26 cellular contexts compared by ENCODE assay signal in genomic region chr5:34834794-34835089, GRCh38. TPM values are rescaled to one million over a fixed set of nuclear protein-coding genes. Genes with fewer than 3 reads are reported as not detected.
"Had no signal": no experiment of that assay in that cellular context is flagged by ENCODE, and none has a peak within 500 bp of the region (broad histone marks: within the 10 kb centered on the region; RNA-seq: fewer than 3 reads in every experiment).

No MANE protein-coding gene starts in this region.

- H3K9me3 ChIP-seq: lower lobe of right lung, pancreas, prostate gland, stomach, thoracic aorta, tibial artery, upper lobe of left lung, vagina had no signal

- H3K36me3 ChIP-seq: prostate gland had no signal

- FAIRE-seq: keratinocyte, pancreas had no signal

- H3K4me1 ChIP-seq: prostate gland had no signal

- H3K27me3 ChIP-seq: pancreas, stomach, tibial artery, upper lobe of left lung, vagina had no signal

- H3K27ac ChIP-seq: lower lobe of right lung, pancreas, prostate gland, thoracic aorta, vagina had no signal

- ATAC-seq: left lobe of liver; naive thymus-derived CD8-positive, alpha-beta T cell; pancreas; stimulated activated naive B cell treated with anti-CD40 and anti-IgM and Interleukin-4, amounts not matched to agents 10 μg/mL and 1 μg/mL and 100 μg/mL, for 72 hours; stimulated activated naive CD8-positive, alpha-beta T cell treated with anti-CD3 and anti-CD28 coated beads, Interleukin-15, Interleukin-2, amounts not matched to agents 100 U/mL and 50 U/mL, for 24 hours had no signal

- DNase-seq: kidney glomerular epithelial cell; left cardiac atrium; lower lobe of right lung; mammary epithelial cell; naive thymus-derived CD8-positive, alpha-beta T cell; nucleus accumbens; pancreas; posterior cingulate gyrus; retina; right cardiac atrium; stimulated activated CD4-positive, alpha-beta T cell treated with anti-CD3 and anti-CD28 coated beads, Interleukin-12 subunit alpha, Interleukin-12 subunit beta, amount 100 ng/mL, for 4 hours; stimulated activated CD4-positive, alpha-beta T cell treated with anti-CD3 and anti-CD28 coated beads, Interleukin-15, amount 100 ng/mL, for 24 hours; stimulated activated CD4-positive, alpha-beta T cell treated with anti-CD3 and anti-CD28 coated beads, Interleukin-2, amount 100 ng/mL, for 24 hours; stimulated activated CD4-positive, alpha-beta T cell treated with anti-CD3 and anti-CD28 coated beads, Interleukin-4, amount 100 ng/mL, for 1 hour; stimulated activated naive B cell treated with anti-CD40 and anti-IgM and Interleukin-4, amounts not matched to agents 10 μg/mL and 1 μg/mL and 100 μg/mL, for 72 hours; stimulated activated naive CD8-positive, alpha-beta T cell treated with anti-CD3 and anti-CD28 coated beads, Interleukin-15, Interleukin-2, amounts not matched to agents 100 U/mL and 50 U/mL, for 24 hours; stomach; tibial artery; upper lobe of left lung had no signal

- H3K4me3 ChIP-seq: lower lobe of right lung, pancreas, prostate gland, skin epidermis, stomach, thoracic aorta, tibial artery, upper lobe of left lung, vagina had no signal

RNA-seq across cellular contexts. Expression of gene TTC23L, which starts 4.2 kb away (rescaled TPM):
- total RNA-seq: left cardiac atrium, left lobe of liver, osteoblast, right cardiac atrium had no signal
- polyA plus RNA-seq: naive thymus-derived CD8-positive, alpha-beta T cell; right cardiac atrium had no signal
